Comparison of ENCODE assay signal across 7 cellular contexts in the genomic region with DNA sequence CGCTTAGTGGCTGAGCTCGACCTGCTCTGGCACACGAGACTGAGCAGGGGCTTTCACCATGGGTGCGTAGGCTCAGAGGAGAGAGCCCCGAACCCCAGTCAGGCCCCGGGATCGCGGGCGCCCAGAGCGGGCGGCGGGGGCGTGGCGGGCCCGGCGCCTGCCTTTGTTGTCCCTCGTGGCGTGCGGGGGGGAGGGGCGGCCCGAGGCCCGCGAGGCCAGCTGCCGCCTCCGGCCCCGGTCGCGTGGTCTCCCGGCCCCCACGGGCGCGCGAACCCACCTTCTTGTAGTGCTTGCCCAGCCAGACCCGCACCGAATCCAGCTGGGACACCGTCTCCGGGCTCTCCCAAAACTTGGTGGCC. TPM values are rescaled to one million over a fixed set of nuclear protein-coding genes. Genes with fewer than 3 reads are reported as not detected.
DNase-seq lines count a peak whose midpoint lies in the region; ATAC-seq and TF ChIP-seq lines count a peak whose summit lies in the region.

No MANE protein-coding gene starts in this region.

- peaks cover 13% of the 10 kb centered on the region for H3K4me1 ChIP-seq in foreskin keratinocyte
- H3K4me1 ChIP-seq in thoracic aorta (ENCODE audit: control insufficient read depth in 1 of 2, low read depth in 2 of 2) = peaks cover 14 to 25% of the 10 kb centered on the region in 2 donors

- intact Hi-C loops in activated T-helper 2 cell treated with anti-CD3 and anti-CD28 coated beads, Interferon-gamma antibody, Interleukin-2, Interleukin-4, amounts not matched to agents 10 μg/mL and 5 μg/mL and 100 μg/mL, durations not matched to agents 14 hours and 24 hours and 36 hours (cut with micrococcal nuclease) = loop anchor here (1.0 to 5.0 kb wide), 3 partner anchors 43 to 619 kb away; partner anchors contain the start of genes ELP6 and SETD2

- peak overlapping the region; percentile 91 for H3K27ac Mint-ChIP-seq in activated T-helper 2 cell treated with anti-CD3 and anti-CD28 coated beads, Interferon-gamma antibody, Interleukin-2, Interleukin-4, amounts not matched to agents 10 μg/mL and 5 μg/mL and 100 μg/mL, durations not matched to agents 14 hours and 24 hours and 36 hours

- peaks cover 16% of the 10 kb centered on the region for H3K36me3 Mint-ChIP-seq in activated T-helper 2 cell treated with anti-CD3 and anti-CD28 coated beads, Interferon-gamma antibody, Interleukin-2, Interleukin-4, amounts not matched to agents 10 μg/mL and 5 μg/mL and 100 μg/mL, durations not matched to agents 14 hours and 24 hours and 36 hours (ENCODE audit: low read depth)

- TF ChIP-seq CTCF in HFF-Myc (IDR thresholded peaks at IDR 0.05; ENCODE audit: low read depth, low read length, missing control alignments) (no peak), foreskin keratinocyte (conservative IDR thresholded peaks at IDR 0.05) (no peak), thoracic aorta (IDR thresholded peaks at IDR 0.05) (no peak)

- H3K27me3 ChIP-seq in foreskin keratinocyte (no peaks in the 10 kb centered on the region), thoracic aorta (replicated peaks; ENCODE audit: insufficient read depth) (no peaks in the 10 kb centered on the region)

- DNase-seq in HFF-Myc (ENCODE audit: extremely low read depth, low read depth) (no peak), NOMO-1 (lab: John Stamatoyannopoulos, UW; ENCODE audit: unreplicated experiment in 2 of 2) (peak; percentile 18 to 42), foreskin keratinocyte (no peak), nucleus accumbens (lab: John Stamatoyannopoulos, UW) (peak in 46 of 56 donors; percentile 8 to 82 (median 70)), thoracic aorta (ENCODE audit: low spot score) (no peak)
- DNase-seq in activated T-helper 2 cell treated with anti-CD3 and anti-CD28 coated beads, Interferon-gamma antibody, Interleukin-2, Interleukin-4, amounts not matched to agents 10 μg/mL and 5 μg/mL and 100 μg/mL, durations not matched to agents 14 hours and 24 hours and 36 hours (ENCODE audit: low spot score) = peak; percentile 64

- peaks cover 17% of the 10 kb centered on the region for H3K4me1 Mint-ChIP-seq in activated T-helper 2 cell treated with anti-CD3 and anti-CD28 coated beads, Interferon-gamma antibody, Interleukin-2, Interleukin-4, amounts not matched to agents 10 μg/mL and 5 μg/mL and 100 μg/mL, durations not matched to agents 14 hours and 24 hours and 36 hours (ENCODE audit: low read depth)

- no peaks in the 10 kb centered on the region for H3K27me3 Mint-ChIP-seq in activated T-helper 2 cell treated with anti-CD3 and anti-CD28 coated beads, Interferon-gamma antibody, Interleukin-2, Interleukin-4, amounts not matched to agents 10 μg/mL and 5 μg/mL and 100 μg/mL, durations not matched to agents 14 hours and 24 hours and 36 hours (ENCODE audit: low read depth)

- ATAC-seq in GM18498 (IDR thresholded peaks at IDR 0.05; ENCODE audit: unreplicated experiment) = peak; percentile 37
- peak; percentile 27 for ATAC-seq in foreskin keratinocyte
- ATAC-seq in thoracic aorta (ENCODE audit: insufficient number of reproducible peaks, low FRiP score, low read depth) = peak; percentile 25

- H3K9me3 ChIP-seq in thoracic aorta = no peaks in the 10 kb centered on the region

- H3K9me3 Mint-ChIP-seq in activated T-helper 2 cell treated with anti-CD3 and anti-CD28 coated beads, Interferon-gamma antibody, Interleukin-2, Interleukin-4, amounts not matched to agents 10 μg/mL and 5 μg/mL and 100 μg/mL, durations not matched to agents 14 hours and 24 hours and 36 hours = no peaks in the 10 kb centered on the region

- no peaks in the 10 kb centered on the region for H3K36me3 ChIP-seq in thoracic aorta

- H3K27ac ChIP-seq in foreskin keratinocyte (peak overlapping the region; percentile 91), thoracic aorta (peak overlapping the region; percentile 93)

- H3K4me3 Mint-ChIP-seq in activated T-helper 2 cell treated with anti-CD3 and anti-CD28 coated beads, Interferon-gamma antibody, Interleukin-2, Interleukin-4, amounts not matched to agents 10 μg/mL and 5 μg/mL and 100 μg/mL, durations not matched to agents 14 hours and 24 hours and 36 hours (ENCODE audit: low read depth) = peak overlapping the region; percentile 92

- H3K4me3 ChIP-seq in HFF-Myc (replicated peaks; ENCODE audit: low read depth, low read length) (peak overlapping the region; percentile 75), thoracic aorta (peak overlapping the region; percentile 84)

RNA-seq across cellular contexts. Expression of gene SMARCC1, which starts 0.4 kb away (rescaled TPM):
- total RNA-seq in activated T-helper 2 cell treated with anti-CD3 and anti-CD28 coated beads, Interferon-gamma antibody, Interleukin-2, Interleukin-4, amounts not matched to agents 10 μg/mL and 5 μg/mL and 100 μg/mL, durations not matched to agents 14 hours and 24 hours and 36 hours = 150 and 166 TPM in 2 replicates
- total RNA-seq in foreskin keratinocyte (59.6 and 62.7 TPM in 2 replicates), thoracic aorta (10 to 100 TPM; 37.2 to 38.7 TPM)
- 15.9 and 18.8 TPM in 2 replicates for polyA plus RNA-seq in foreskin keratinocyte

RNA-seq across cellular contexts. Expression of gene DHX30, which starts 21.6 kb away (rescaled TPM):
- 123 and 126 TPM in 2 replicates for total RNA-seq in activated T-helper 2 cell treated with anti-CD3 and anti-CD28 coated beads, Interferon-gamma antibody, Interleukin-2, Interleukin-4, amounts not matched to agents 10 μg/mL and 5 μg/mL and 100 μg/mL, durations not matched to agents 14 hours and 24 hours and 36 hours
- 58.9 and 63.2 TPM in 2 replicates for total RNA-seq in foreskin keratinocyte
- polyA plus RNA-seq in foreskin keratinocyte = 35.5 and 42.0 TPM in 2 replicates
- 10 to 100 TPM; 60.2 to 68.4 TPM for total RNA-seq in thoracic aorta

Comparison
In these comparisons a context has a peak if more than half of its experiments do, and no peak if none do; other contexts are left out.
1. DNase-seq: peak in NOMO-1 (2 of 2), activated T-helper 2 cell treated with anti-CD3 and anti-CD28 coated beads, Interferon-gamma antibody, Interleukin-2, Interleukin-4, amounts not matched to agents 10 μg/mL and 5 μg/mL and 100 μg/mL, durations not matched to agents 14 hours and 24 hours and 36 hours (single experiment) and nucleus accumbens (46 of 56); none in HFF-Myc (single experiment), foreskin keratinocyte (0 of 2) and thoracic aorta (single experiment).
2. Peak in every context shown above with its lines, with median percentiles within 50 percentile points of each other: ATAC-seq.